Comparison of ENCODE assay signal across 11 cellular contexts in the genomic region with DNA sequence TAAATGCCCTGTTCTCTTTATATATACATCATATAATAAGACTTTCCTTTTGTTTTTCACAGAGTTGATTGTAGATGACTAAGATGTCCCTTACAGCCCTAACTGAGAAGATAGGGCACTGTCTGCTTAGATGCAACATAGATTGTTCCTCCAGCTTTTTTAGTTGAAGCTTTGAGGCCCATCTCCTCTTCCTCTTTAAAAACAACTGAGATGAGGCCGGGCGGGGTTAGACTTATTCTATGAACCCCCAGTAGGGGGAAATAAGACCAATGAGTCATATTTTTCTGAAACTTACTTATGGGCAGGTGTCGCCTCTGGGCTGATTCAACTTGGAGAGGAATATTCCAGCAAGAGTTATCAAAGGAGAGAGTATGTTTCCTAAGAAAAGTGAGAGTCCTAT.
DNase-seq lines count a peak whose midpoint lies in the region; ATAC-seq and TF ChIP-seq lines count a peak whose summit lies in the region.
"Had no signal": no experiment of that assay in that cellular context is flagged by ENCODE, and none has a peak within 500 bp of the region (broad histone marks: within the 10 kb centered on the region; RNA-seq: fewer than 3 reads in every experiment).

No MANE protein-coding gene starts in this region.

- no peak overlapping the region for H3K4me3 Mint-ChIP-seq in activated CD4-positive, alpha-beta T cell treated with anti-CD3 and anti-CD28 coated beads, Interleukin-2, amount 10 ng/mL, durations not matched to agents 7 days and 5 days
- H3K4me3 Mint-ChIP-seq in stimulated activated memory B cell treated with anti-CD40 and anti-IgM and Interleukin-4, amounts not matched to agents 10 μg/mL and 1 μg/mL and 100 μg/mL, for 72 hours = no peak overlapping the region

- H3K36me3 ChIP-seq in sigmoid colon = no peaks in the 10 kb centered on the region
- H3K36me3 ChIP-seq: right lobe of liver had no signal

- no peaks in the 10 kb centered on the region for H3K27me3 Mint-ChIP-seq in activated CD4-positive, alpha-beta T cell treated with anti-CD3 and anti-CD28 coated beads, Interleukin-2, amount 10 ng/mL, durations not matched to agents 7 days and 5 days
- H3K27me3 Mint-ChIP-seq in stimulated activated memory B cell treated with anti-CD40 and anti-IgM and Interleukin-4, amounts not matched to agents 10 μg/mL and 1 μg/mL and 100 μg/mL, for 72 hours = peaks cover 19% of the 10 kb centered on the region

- no peak for TF ChIP-seq POLR2A in sigmoid colon (IDR thresholded peaks at IDR 0.05)

- H3K4me3 ChIP-seq in sigmoid colon = no peak overlapping the region
- H3K4me3 ChIP-seq: right lobe of liver had no signal

- no peak for TF ChIP-seq CTCF in sigmoid colon (IDR thresholded peaks at IDR 0.05)

- TF ChIP-seq EP300 in sigmoid colon (IDR thresholded peaks at IDR 0.05) = no peak

- CTCF ChIA-PET in activated CD4-positive, alpha-beta T cell treated with anti-CD3 and anti-CD28 coated beads, Interleukin-2, amount 10 ng/mL, durations not matched to agents 7 days and 5 days (lab: Charles Lee) = interaction anchor here (3.0 kb wide), 1 partner anchor 20 kb away, joined by 20 read pairs; no protein-coding TSS in a partner anchor

- peak; percentile 76 for ATAC-seq in HG02938 (IDR thresholded peaks at IDR 0.05; ENCODE audit: unreplicated experiment)
- ATAC-seq in stimulated activated memory B cell treated with anti-CD40 and anti-IgM and Interleukin-4, amounts not matched to agents 10 μg/mL and 1 μg/mL and 100 μg/mL, for 72 hours = peak; percentile 57
- ATAC-seq: right lobe of liver had no signal

- H3K27ac Mint-ChIP-seq in activated CD4-positive, alpha-beta T cell treated with anti-CD3 and anti-CD28 coated beads, Interleukin-2, amount 10 ng/mL, durations not matched to agents 7 days and 5 days = peak overlapping the region; percentile 72
- H3K27ac Mint-ChIP-seq in stimulated activated memory B cell treated with anti-CD40 and anti-IgM and Interleukin-4, amounts not matched to agents 10 μg/mL and 1 μg/mL and 100 μg/mL, for 72 hours = peak overlapping the region; percentile 66

- DNase-seq in activated CD4-positive, alpha-beta T cell treated with anti-CD3 and anti-CD28 coated beads, Interleukin-2, amount 10 ng/mL, durations not matched to agents 7 days and 5 days = peak; percentile 35
- DNase-seq in activated CD4-positive, alpha-beta T cell treated with anti-CD3 and anti-CD28 coated beads, Interleukin-2, amount 50 U/mL, for 1 hour = no peak
- DNase-seq in OCI-M1 (lab: John Stamatoyannopoulos, UW) (peak; percentile 11), sigmoid colon (no peak), NCI-H1092 (lab: John Stamatoyannopoulos, UW) (no peak), cortex of kidney (lab: John Stamatoyannopoulos, UW) (no peak)
- DNase-seq: central memory CD4-positive, alpha-beta T cell; foreskin fibroblast; right lobe of liver had no signal

- H3K4me1 ChIP-seq in sigmoid colon = no peaks in the 10 kb centered on the region

- POLR2A ChIA-PET in activated CD4-positive, alpha-beta T cell treated with anti-CD3 and anti-CD28 coated beads, Interleukin-2, amount 10 ng/mL, durations not matched to agents 7 days and 5 days (lab: Charles Lee) = no interaction called here

- H3K27ac ChIP-seq in sigmoid colon = no peak overlapping the region
- H3K27ac ChIP-seq: right lobe of liver had no signal

- peaks cover 1% of the 10 kb centered on the region for H3K36me3 Mint-ChIP-seq in activated CD4-positive, alpha-beta T cell treated with anti-CD3 and anti-CD28 coated beads, Interleukin-2, amount 10 ng/mL, durations not matched to agents 7 days and 5 days (ENCODE audit: low read depth)
- H3K36me3 Mint-ChIP-seq in stimulated activated memory B cell treated with anti-CD40 and anti-IgM and Interleukin-4, amounts not matched to agents 10 μg/mL and 1 μg/mL and 100 μg/mL, for 72 hours = no peaks in the 10 kb centered on the region

- H3K9me3 ChIP-seq in sigmoid colon = no peaks in the 10 kb centered on the region
- H3K9me3 ChIP-seq: right lobe of liver had no signal

- peaks cover 1% of the 10 kb centered on the region for H3K9me3 Mint-ChIP-seq in activated CD4-positive, alpha-beta T cell treated with anti-CD3 and anti-CD28 coated beads, Interleukin-2, amount 10 ng/mL, durations not matched to agents 7 days and 5 days
- H3K9me3 Mint-ChIP-seq in stimulated activated memory B cell treated with anti-CD40 and anti-IgM and Interleukin-4, amounts not matched to agents 10 μg/mL and 1 μg/mL and 100 μg/mL, for 72 hours = no peaks in the 10 kb centered on the region

- no peaks in the 10 kb centered on the region for H3K27me3 ChIP-seq in sigmoid colon
- H3K27me3 ChIP-seq: right lobe of liver had no signal

- peaks cover 38% of the 10 kb centered on the region for H3K4me1 Mint-ChIP-seq in activated CD4-positive, alpha-beta T cell treated with anti-CD3 and anti-CD28 coated beads, Interleukin-2, amount 10 ng/mL, durations not matched to agents 7 days and 5 days
- peaks cover 29% of the 10 kb centered on the region for H3K4me1 Mint-ChIP-seq in stimulated activated memory B cell treated with anti-CD40 and anti-IgM and Interleukin-4, amounts not matched to agents 10 μg/mL and 1 μg/mL and 100 μg/mL, for 72 hours

- WGBS in sigmoid colon, 2 donors = 62 to 80% methylated on average over 3 of the region's 3 CpGs

- intact Hi-C loops in sigmoid colon (cut with DNase I) = no loop called here

Comparison
In these comparisons a context has a peak if more than half of its experiments do, and no peak if none do; other contexts are left out.
1. DNase-seq: peak in activated CD4-positive, alpha-beta T cell treated with anti-CD3 and anti-CD28 coated beads, Interleukin-2, amount 10 ng/mL, durations not matched to agents 7 days and 5 days (single experiment) and OCI-M1 (single experiment); none in activated CD4-positive, alpha-beta T cell treated with anti-CD3 and anti-CD28 coated beads, Interleukin-2, amount 50 U/mL, for 1 hour (single experiment), sigmoid colon (single experiment), NCI-H1092 (single experiment) and cortex of kidney (single experiment).